9 cellular contexts compared by ENCODE assay signal in genomic region chr4:73573794-73574528, GRCh38. TPM values are rescaled to one million over a fixed set of nuclear protein-coding genes. Genes with fewer than 3 reads are reported as not detected.
A peak's percentile ranks its signal among the peaks of the same experiment; 100 is the strongest.
DNase-seq lines count a peak whose midpoint lies in the region; ATAC-seq, FAIRE-seq and TF ChIP-seq lines count a peak whose summit lies in the region.
"Had no signal": no experiment of that assay in that cellular context is flagged by ENCODE, and none has a peak within 500 bp of the region (broad histone marks: within the 10 kb centered on the region; RNA-seq: fewer than 3 reads in every experiment).

No MANE protein-coding gene starts in this region.

- H3F3A ChIP-seq in Loucy (ENCODE audit: low read depth), result no peaks in the 10 kb centered on the region

- H3K27ac Mint-ChIP-seq in type B pancreatic cell, result no peak overlapping the region

- H3K9ac ChIP-seq in Loucy (ENCODE audit: low read depth, low read length, poor library complexity, severe bottlenecking), result no peak overlapping the region

- no peak overlapping the region for H3K4me3 Mint-ChIP-seq in type B pancreatic cell

- no peaks in the 10 kb centered on the region for H3K79me2 ChIP-seq in Loucy (ENCODE audit: insufficient read depth, low read length)

- intact Hi-C loops in lower lobe of right lung (cut with DNase I), result loop anchor here (5.0 kb wide), 1 partner anchor 78 kb away; no protein-coding TSS in a partner anchor

- CTCF ChIA-PET in GM10248 (lab: Yijun Ruan, JAX), result interaction anchor here (0.6 to 7.4 kb wide), 32 partner anchors 9 to 561 kb away, joined by 3 to 115 read pairs (median 4); no protein-coding TSS in a partner anchor

- H3K9me3 ChIP-seq in HAP-1, result no peaks in the 10 kb centered on the region
- peaks cover 4% of the 10 kb centered on the region; the same call in 1 of the 2 replicates for H3K9me3 ChIP-seq in Loucy (ENCODE audit: insufficient read depth, low read depth, low read length)
- H3K9me3 ChIP-seq in lower lobe of right lung, result no peaks in the 10 kb centered on the region

- no peaks in the 10 kb centered on the region for H3K27me3 Mint-ChIP-seq in type B pancreatic cell

- no peaks in the 10 kb centered on the region for H3K4me1 Mint-ChIP-seq in type B pancreatic cell (ENCODE audit: unreplicated experiment)

- H3K36me3 ChIP-seq in HAP-1 (replicated peaks) (no peaks in the 10 kb centered on the region), Loucy (ENCODE audit: insufficient read depth, low read length) (no peaks in the 10 kb centered on the region), lower lobe of right lung (no peaks in the 10 kb centered on the region)

- H3K4me3 ChIP-seq in HAP-1 (no peak overlapping the region), Loucy (ENCODE audit: low read length, poor library complexity, severe bottlenecking) (no peak overlapping the region), lower lobe of right lung (no peak overlapping the region)

- peak; percentile 45 for DNase-seq in GM10248 (ENCODE audit: extremely low spot score)
- peak; percentile 58 to 80 for DNase-seq in HAP-1 (ENCODE audit: low spot score in 2 of 2)
- DNase-seq in RCC 7860 (ENCODE audit: low spot score), result peak; percentile 37
- peak; percentile 80 for DNase-seq in dedifferentiated amniotic fluid mesenchymal stem cell (ENCODE audit: extremely low spot score)
- peak; percentile 48 for DNase-seq in lower lobe of right lung
- DNase-seq in type B pancreatic cell (ENCODE audit: extremely low spot score, unreplicated experiment), result peak; percentile 70

- no peaks in the 10 kb centered on the region for H3K9me2 ChIP-seq in Loucy (replicated peaks; ENCODE audit: low read depth, low read length)

- H3K27ac ChIP-seq in 22Rv1 (no peak overlapping the region), lower lobe of right lung (no peak overlapping the region)

- H4K20me1 ChIP-seq in Loucy (ENCODE audit: insufficient read depth, low read length, poor library complexity, severe bottlenecking), result no peaks in the 10 kb centered on the region

- POLR2A ChIA-PET in GM10248 (lab: Yijun Ruan, JAX), result no interaction called here

- H3K4me1 ChIP-seq in HAP-1 (no peaks in the 10 kb centered on the region), Loucy (ENCODE audit: insufficient read depth, low read length, poor library complexity, severe bottlenecking) (peaks cover 5% of the 10 kb centered on the region), lower lobe of right lung (no peaks in the 10 kb centered on the region)

- no peaks in the 10 kb centered on the region for H3K36me3 Mint-ChIP-seq in type B pancreatic cell

- H2AFZ ChIP-seq in Loucy (ENCODE audit: low read length), result peak overlapping the region; percentile 82

- in situ Hi-C loops in HAP-1 (cut with MboI; ENCODE audit: low sequenced_read_pairs), result loop anchor here (25.0 kb wide), 1 partner anchor 237 kb away; no protein-coding TSS in a partner anchor

- peaks cover 6% of the 10 kb centered on the region; the same call in 1 of the 2 replicates for H3K27me3 ChIP-seq in HAP-1 (ENCODE audit: low read depth)
- H3K27me3 ChIP-seq in Loucy (ENCODE audit: insufficient read depth, low read length, poor library complexity, severe bottlenecking), result no peaks in the 10 kb centered on the region
- H3K27me3 ChIP-seq in lower lobe of right lung (ENCODE audit: low read depth), result no peaks in the 10 kb centered on the region

- TF ChIP-seq CTCF in 22Rv1 (IDR thresholded peaks at IDR 0.05) (peak; percentile 96), GM10248 (IDR thresholded peaks at IDR 0.05; ENCODE audit: control extremely low read depth, extremely low read depth, low read depth, missing control alignments) (peak; percentile 86), Loucy (conservative IDR thresholded peaks at IDR 0.05; ENCODE audit: low read length) (peak; percentile 96), lower lobe of right lung (IDR thresholded peaks at IDR 0.05) (peak; percentile 77), type B pancreatic cell (conservative IDR thresholded peaks at IDR 0.05) (peak; percentile 91)

- no peaks in the 10 kb centered on the region for H3K9me3 Mint-ChIP-seq in type B pancreatic cell

- H3K4me2 ChIP-seq in Loucy (ENCODE audit: low read depth, low read length, poor library complexity, severe bottlenecking), result no peak overlapping the region

- FAIRE-seq in RCC 7860 (lab: Jason Lieb, UNC), result no peak

- ATAC-seq in lower lobe of right lung, result peak; percentile 87 to 88

RNA-seq across cellular contexts. Expression of gene RASSF6, which starts 46.3 kb away (rescaled TPM):
- total RNA-seq in lower lobe of right lung (1.9 TPM), type B pancreatic cell (ENCODE audit: low replicate concordance) (5.3 and 11.8 TPM in 2 replicates)
- total RNA-seq: skeletal muscle tissue had no signal
